1 cellular context compared by ENCODE assay signal in genomic region chr21:37436180-37436579, GRCh38.
TF ChIP-seq lines count a peak whose summit lies in the region.

No MANE protein-coding gene starts in this region.

TF ChIP-seq in HEK293T, 16 proteins besides CTCF, POLR2A, EP300 and RAD21 (continued from another document):
- TF ChIP-seq CTBP1 (IDR thresholded peaks at IDR 0.05; ENCODE audit: borderline replicate concordance) (no peak), L3MBTL2 (conservative IDR thresholded peaks at IDR 0.05) (no peak), HDGF (IDR thresholded peaks at IDR 0.05; ENCODE audit: borderline replicate concordance) (no peak), FOXA1 (IDR thresholded peaks at IDR 0.05) (no peak), FOXK2 (IDR thresholded peaks at IDR 0.05) (no peak), ARNT (IDR thresholded peaks at IDR 0.05) (no peak), FOXM1 (IDR thresholded peaks at IDR 0.05; ENCODE audit: borderline replicate concordance) (no peak), BHLHE40 (IDR thresholded peaks at IDR 0.05; ENCODE audit: borderline replicate concordance) (no peak)
- TF ChIP-seq, protein P1, sequence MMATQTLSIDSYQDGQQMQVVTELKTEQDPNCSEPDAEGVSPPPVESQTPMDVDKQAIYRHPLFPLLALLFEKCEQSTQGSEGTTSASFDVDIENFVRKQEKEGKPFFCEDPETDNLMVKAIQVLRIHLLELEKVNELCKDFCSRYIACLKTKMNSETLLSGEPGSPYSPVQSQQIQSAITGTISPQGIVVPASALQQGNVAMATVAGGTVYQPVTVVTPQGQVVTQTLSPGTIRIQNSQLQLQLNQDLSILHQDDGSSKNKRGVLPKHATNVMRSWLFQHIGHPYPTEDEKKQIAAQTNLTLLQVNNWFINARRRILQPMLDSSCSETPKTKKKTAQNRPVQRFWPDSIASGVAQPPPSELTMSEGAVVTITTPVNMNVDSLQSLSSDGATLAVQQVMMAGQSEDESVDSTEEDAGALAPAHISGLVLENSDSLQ (IDR thresholded peaks at IDR 0.05), result no peak
